Comparison of ENCODE assay signal across 23 cellular contexts in the genomic region with DNA sequence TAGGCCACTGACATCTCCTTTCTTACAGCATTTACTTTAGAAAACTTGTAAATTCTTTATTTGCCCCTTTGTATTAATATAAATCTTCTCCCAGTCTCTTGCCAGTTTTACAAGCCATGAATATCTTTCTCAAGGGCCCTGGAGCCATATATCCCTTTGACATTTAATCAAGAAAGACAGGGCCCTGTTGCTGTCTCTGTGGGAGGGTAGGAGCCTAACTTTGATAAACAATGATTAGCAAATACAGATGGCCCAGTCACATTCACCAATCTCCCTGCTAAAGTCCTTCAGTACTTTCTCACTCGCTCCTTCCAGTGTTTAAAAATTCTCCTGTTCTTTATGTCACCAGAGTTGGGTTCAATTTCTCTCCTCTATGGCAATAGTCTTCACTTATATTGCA.
"Had no signal": no experiment of that assay in that cellular context is flagged by ENCODE, and none has a peak within 500 bp of the region (broad histone marks: within the 10 kb centered on the region; RNA-seq: fewer than 3 reads in every experiment).

No MANE protein-coding gene starts in this region.

- H3K27me3 Mint-ChIP-seq: activated CD8-positive, alpha-beta memory T cell treated with anti-CD3 and anti-CD28 coated beads, Interleukin-2, amount 10 ng/mL, durations not matched to agents 7 days and 5 days; activated CD8-positive, alpha-beta T cell treated with anti-CD3 and anti-CD28 coated beads for 36 hours; activated naive CD4-positive, alpha-beta T cell treated with anti-CD3 and anti-CD28 coated beads, Interleukin-2, amount 50 U/mL, for 24 hours had no signal

- DNase-seq: activated CD4-positive, alpha-beta T cell treated with anti-CD3 and anti-CD28 coated beads for 4 hours; activated CD4-positive, CD25-positive, alpha-beta regulatory T cell; activated CD8-positive, alpha-beta memory T cell treated with anti-CD3 and anti-CD28 coated beads, Interleukin-2, amount 10 ng/mL, durations not matched to agents 7 days and 5 days; activated CD8-positive, alpha-beta T cell treated with anti-CD3 and anti-CD28 coated beads for 36 hours; activated gamma-delta T cell treated with Interleukin-2 at 50 U/mL for 16 hours; anterior cingulate cortex; body of pancreas; cortex of kidney; heart left ventricle; kidney; lower lobe of right lung; naive thymus-derived CD8-positive, alpha-beta T cell; posterior cingulate gyrus; retina; stimulated activated CD4-positive, alpha-beta T cell treated with anti-CD3 and anti-CD28 coated beads, Interleukin-4, amount 100 ng/mL, for 24 hours; stimulated activated naive CD4-positive, alpha-beta T cell treated with Interleukin-2 at 50 U/mL for 16 hours; T-helper 9 cell had no signal

- H3K27ac ChIP-seq: body of pancreas, cardiac muscle cell, epithelial cell of prostate, heart left ventricle, lower lobe of right lung, thoracic aorta had no signal

- H3K36me3 ChIP-seq: cardiac muscle cell, heart left ventricle, lower lobe of right lung, thoracic aorta had no signal

- H3K27me3 ChIP-seq: body of pancreas, cardiac muscle cell, heart left ventricle had no signal

- H3K4me3 Mint-ChIP-seq: activated CD8-positive, alpha-beta memory T cell treated with anti-CD3 and anti-CD28 coated beads, Interleukin-2, amount 10 ng/mL, durations not matched to agents 7 days and 5 days; activated CD8-positive, alpha-beta T cell treated with anti-CD3 and anti-CD28 coated beads for 36 hours; activated naive CD4-positive, alpha-beta T cell treated with anti-CD3 and anti-CD28 coated beads, Interleukin-2, amount 50 U/mL, for 24 hours; activated T-helper 1 cell treated with anti-CD3 and anti-CD28 coated beads, Interleukin-12 subunit alpha, Interleukin-12 subunit beta, Interleukin-2, Interleukin-4 antibody, amounts not matched to agents 30 ng/mL and 10 ng/mL and 1 ng/mL, durations not matched to agents 14 hours and 24 hours and 36 hours; naive thymus-derived CD8-positive, alpha-beta T cell; type B pancreatic cell had no signal

- H3K4me1 ChIP-seq: body of pancreas, heart left ventricle, lower lobe of right lung had no signal

- H3K27ac Mint-ChIP-seq: activated CD8-positive, alpha-beta memory T cell treated with anti-CD3 and anti-CD28 coated beads, Interleukin-2, amount 10 ng/mL, durations not matched to agents 7 days and 5 days; activated CD8-positive, alpha-beta T cell treated with anti-CD3 and anti-CD28 coated beads for 36 hours; activated naive CD4-positive, alpha-beta T cell treated with anti-CD3 and anti-CD28 coated beads, Interleukin-2, amount 50 U/mL, for 24 hours; activated T-helper 1 cell treated with anti-CD3 and anti-CD28 coated beads, Interleukin-12 subunit alpha, Interleukin-12 subunit beta, Interleukin-2, Interleukin-4 antibody, amounts not matched to agents 30 ng/mL and 10 ng/mL and 1 ng/mL, durations not matched to agents 14 hours and 24 hours and 36 hours; type B pancreatic cell had no signal

- H3K4me3 ChIP-seq: body of pancreas, cardiac muscle cell, heart left ventricle, lower lobe of right lung, thoracic aorta had no signal

- H3K36me3 Mint-ChIP-seq: activated CD8-positive, alpha-beta memory T cell treated with anti-CD3 and anti-CD28 coated beads, Interleukin-2, amount 10 ng/mL, durations not matched to agents 7 days and 5 days; activated naive CD4-positive, alpha-beta T cell treated with anti-CD3 and anti-CD28 coated beads, Interleukin-2, amount 50 U/mL, for 24 hours; naive thymus-derived CD8-positive, alpha-beta T cell; type B pancreatic cell had no signal

- H3K9me3 Mint-ChIP-seq: activated CD8-positive, alpha-beta T cell treated with anti-CD3 and anti-CD28 coated beads for 36 hours; activated T-helper 1 cell treated with anti-CD3 and anti-CD28 coated beads, Interleukin-12 subunit alpha, Interleukin-12 subunit beta, Interleukin-2, Interleukin-4 antibody, amounts not matched to agents 30 ng/mL and 10 ng/mL and 1 ng/mL, durations not matched to agents 14 hours and 24 hours and 36 hours; type B pancreatic cell had no signal

- H3K4me1 Mint-ChIP-seq: activated CD8-positive, alpha-beta memory T cell treated with anti-CD3 and anti-CD28 coated beads, Interleukin-2, amount 10 ng/mL, durations not matched to agents 7 days and 5 days; activated naive CD4-positive, alpha-beta T cell treated with anti-CD3 and anti-CD28 coated beads, Interleukin-2, amount 50 U/mL, for 24 hours had no signal

- H3K9me3 ChIP-seq: body of pancreas, heart left ventricle, lower lobe of right lung, thoracic aorta had no signal
